Comparison of ENCODE assay signal across 8 cellular contexts in genomic region chr2:207133493-207133861, GRCh38. TPM values are rescaled to one million over a fixed set of nuclear protein-coding genes. Genes with fewer than 3 reads are reported as not detected.
DNase-seq lines count a peak whose midpoint lies in the region; ATAC-seq, FAIRE-seq and TF ChIP-seq lines count a peak whose summit lies in the region.

No MANE protein-coding gene starts in this region.

- H3K36me3 ChIP-seq in muscle layer of colon (ENCODE audit: insufficient read depth, low read length) (no peaks in the 10 kb centered on the region), vagina (no peaks in the 10 kb centered on the region)

- no peak overlapping the region for H3K9ac ChIP-seq in muscle layer of colon (ENCODE audit: low read length)

- intact Hi-C loops in activated naive CD4-positive, alpha-beta T cell treated with anti-CD3 and anti-CD28 coated beads for 36 hours (cut with micrococcal nuclease), result loop anchor here (2.0 to 5.0 kb wide), 2 partner anchors 87 to 146 kb away; no protein-coding TSS in a partner anchor
- intact Hi-C loops in vagina (cut with DNase I), result loop anchor here (5.0 kb wide), 1 partner anchor 34 kb away; the partner anchor contains the start of gene KLF7

- H3K27me3 ChIP-seq in muscle layer of colon (ENCODE audit: control insufficient read depth in 1 of 2, insufficient read depth in 2 of 2, low read length in 2 of 2), result no peaks in the 10 kb centered on the region
- no peaks in the 10 kb centered on the region for H3K27me3 ChIP-seq in vagina

- H3K27ac Mint-ChIP-seq in activated naive CD4-positive, alpha-beta T cell treated with anti-CD3 and anti-CD28 coated beads for 36 hours, result peak overlapping the region; percentile 30
- H3K27ac Mint-ChIP-seq in activated naive CD4-positive, alpha-beta T cell treated with anti-CD3 and anti-CD28 coated beads, Interleukin-2, amount 10 ng/mL, durations not matched to agents 7 days and 5 days, result no peak overlapping the region

- H3K9me3 ChIP-seq in muscle layer of colon (ENCODE audit: low read length) (no peaks in the 10 kb centered on the region), vagina (no peaks in the 10 kb centered on the region)

- H3K36me3 Mint-ChIP-seq in activated naive CD4-positive, alpha-beta T cell treated with anti-CD3 and anti-CD28 coated beads for 36 hours (ENCODE audit: low read depth), result peaks cover 10% of the 10 kb centered on the region
- peaks cover 82% of the 10 kb centered on the region for H3K36me3 Mint-ChIP-seq in activated naive CD4-positive, alpha-beta T cell treated with anti-CD3 and anti-CD28 coated beads, Interleukin-2, amount 10 ng/mL, durations not matched to agents 7 days and 5 days

- FAIRE-seq in D721Med (lab: Jason Lieb, UNC), result no peak

- no peaks in the 10 kb centered on the region for H3K27me3 Mint-ChIP-seq in activated naive CD4-positive, alpha-beta T cell treated with anti-CD3 and anti-CD28 coated beads for 36 hours (ENCODE audit: low read depth)
- H3K27me3 Mint-ChIP-seq in activated naive CD4-positive, alpha-beta T cell treated with anti-CD3 and anti-CD28 coated beads, Interleukin-2, amount 10 ng/mL, durations not matched to agents 7 days and 5 days, result no peaks in the 10 kb centered on the region

- no peak for TF ChIP-seq CTCF in vagina (IDR thresholded peaks at IDR 0.05)
- TF ChIP-seq CTCF in D721Med (IDR thresholded peaks at IDR 0.05; ENCODE audit: insufficient read depth, missing control alignments), result no peak

- H3K27ac ChIP-seq in caudate nucleus (ENCODE audit: low read depth, low read length) (peak overlapping the region; percentile 63), muscle layer of colon (ENCODE audit: low read depth, low read length) (peak overlapping the region; percentile 47), vagina (peak overlapping the region; percentile 72)

- TF ChIP-seq POLR2A in vagina (IDR thresholded peaks at IDR 0.05), result no peak

- peaks cover 80% of the 10 kb centered on the region for H3K4me1 ChIP-seq in muscle layer of colon (ENCODE audit: insufficient read depth, low read length)
- peaks cover 62% of the 10 kb centered on the region for H3K4me1 ChIP-seq in vagina

- no peak overlapping the region for H3K4me3 ChIP-seq in muscle layer of colon (ENCODE audit: low read depth in 1 of 2, low read length in 2 of 2)
- no peak overlapping the region for H3K4me3 ChIP-seq in vagina

- DNase-seq in activated naive CD4-positive, alpha-beta T cell treated with anti-CD3 and anti-CD28 coated beads for 36 hours, result no peak
- DNase-seq in activated naive CD4-positive, alpha-beta T cell treated with anti-CD3 and anti-CD28 coated beads, Interleukin-2, amount 10 ng/mL, durations not matched to agents 7 days and 5 days, result no peak
- DNase-seq in caudate nucleus (lab: John Stamatoyannopoulos, UW), result peak in 1 of 61 donors; percentile 93
- no peak for DNase-seq in vagina (ENCODE audit: extremely low spot score in 2 of 2)
- DNase-seq in HT-29 (ENCODE audit: low spot score), result no peak
- DNase-seq in D721Med (ENCODE audit: insufficient read length, low spot score), result no peak

- CTCF ChIA-PET in activated naive CD4-positive, alpha-beta T cell treated with anti-CD3 and anti-CD28 coated beads for 36 hours (lab: Charles Lee), result interaction anchor here (1.4 to 2.4 kb wide), 2 partner anchors 8 to 11 kb away, joined by 3 to 8 read pairs; no protein-coding TSS in a partner anchor
- CTCF ChIA-PET in activated naive CD4-positive, alpha-beta T cell treated with anti-CD3 and anti-CD28 coated beads, Interleukin-2, amount 10 ng/mL, durations not matched to agents 7 days and 5 days (lab: Charles Lee), result no interaction called here

- no peaks in the 10 kb centered on the region for H3K9me3 Mint-ChIP-seq in activated naive CD4-positive, alpha-beta T cell treated with anti-CD3 and anti-CD28 coated beads for 36 hours
- H3K9me3 Mint-ChIP-seq in activated naive CD4-positive, alpha-beta T cell treated with anti-CD3 and anti-CD28 coated beads, Interleukin-2, amount 10 ng/mL, durations not matched to agents 7 days and 5 days, result no peaks in the 10 kb centered on the region

- H3K4me3 Mint-ChIP-seq in activated naive CD4-positive, alpha-beta T cell treated with anti-CD3 and anti-CD28 coated beads for 36 hours, result peak overlapping the region; percentile 7
- H3K4me3 Mint-ChIP-seq in activated naive CD4-positive, alpha-beta T cell treated with anti-CD3 and anti-CD28 coated beads, Interleukin-2, amount 10 ng/mL, durations not matched to agents 7 days and 5 days, result no peak overlapping the region

- peaks cover 92% of the 10 kb centered on the region for H3K4me1 Mint-ChIP-seq in activated naive CD4-positive, alpha-beta T cell treated with anti-CD3 and anti-CD28 coated beads for 36 hours (ENCODE audit: low read depth)
- peaks cover 68% of the 10 kb centered on the region for H3K4me1 Mint-ChIP-seq in activated naive CD4-positive, alpha-beta T cell treated with anti-CD3 and anti-CD28 coated beads, Interleukin-2, amount 10 ng/mL, durations not matched to agents 7 days and 5 days

- ATAC-seq in HG02588 (IDR thresholded peaks at IDR 0.05; ENCODE audit: unreplicated experiment), result no peak

RNA-seq across cellular contexts. Expression of gene KLF7, which starts 32.3 kb away (rescaled TPM):
- total RNA-seq in activated naive CD4-positive, alpha-beta T cell treated with anti-CD3 and anti-CD28 coated beads for 36 hours, result 10 to 100 TPM; 30.1 to 32.2 TPM
- total RNA-seq in vagina, result 35.8 TPM
- 0.03 TPM in 1 of 2 replicates, not detected in the other for total RNA-seq in HT-29 (2014; rRNA removed; shearing (Covaris generic))

Comparison
In these comparisons a context has a peak if more than half of its experiments do, and no peak if none do; other contexts are left out.
1. RNA of gene KLF7, which starts 32.3 kb away (total RNA-seq): 35.8 TPM in vagina (single experiment) and 30.1 to 32.2 TPM in activated naive CD4-positive, alpha-beta T cell treated with anti-CD3 and anti-CD28 coated beads for 36 hours; 0.03 TPM in HT-29; every median in the first group is over 10 times any median in the second.
2. Peak in every context shown above with its lines, with median percentiles within 50 percentile points of each other: H3K27ac ChIP-seq.